Comparison of ENCODE assay signal across 8 cellular contexts in the genomic region with DNA sequence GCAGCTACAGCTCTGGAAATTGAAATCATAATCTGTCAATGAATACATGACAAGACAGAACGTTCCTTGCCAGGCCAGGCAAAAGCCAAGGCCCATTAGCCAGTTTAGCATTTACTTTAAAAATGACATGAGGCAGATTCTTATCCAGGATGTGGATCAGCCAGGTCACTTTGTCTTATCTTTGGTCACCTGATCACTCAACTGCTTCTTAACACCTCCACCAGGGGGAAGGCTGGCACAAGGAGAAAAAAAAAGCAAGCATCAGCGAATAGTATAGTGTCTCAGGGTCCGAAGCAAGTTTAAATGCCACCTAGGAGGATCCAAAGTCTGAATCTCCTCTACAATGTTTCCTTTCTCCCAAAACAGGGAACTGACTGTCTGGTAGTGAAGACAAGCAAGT.
DNase-seq lines count a peak whose midpoint lies in the region; ATAC-seq lines count a peak whose summit lies in the region.

No MANE protein-coding gene starts in this region.

- no peak overlapping the region for H3K27ac Mint-ChIP-seq in T-helper 2 cell treated with Interferon-gamma antibody and Interleukin-4, amounts not matched to agents 5 μg/mL and 100 μg/mL, for 36 hours

- H3K27me3 Mint-ChIP-seq in T-helper 2 cell treated with Interferon-gamma antibody and Interleukin-4, amounts not matched to agents 5 μg/mL and 100 μg/mL, for 36 hours (ENCODE audit: low read depth), result peaks cover 17% of the 10 kb centered on the region

- peak; percentile 1 to 49 (median 22) for DNase-seq in stimulated activated naive CD4-positive, alpha-beta T cell (lab: John Stamatoyannopoulos, UW)
- DNase-seq in stimulated activated naive CD4-positive, alpha-beta T cell treated with Interleukin-2 at 50 U/mL for 16 hours (lab: John Stamatoyannopoulos, UW), result no peak
- peak; percentile 10 for DNase-seq in HuH-7 (ENCODE audit: low spot score)
- DNase-seq in T-helper 2 cell treated with Interferon-gamma antibody and Interleukin-4, amounts not matched to agents 5 μg/mL and 100 μg/mL, for 36 hours (ENCODE audit: low spot score), result peak; percentile 6
- peak; percentile 9 for DNase-seq in iPS DF 19.7 (ENCODE audit: low read depth, low spot score)
- no peak for DNase-seq in SKM-1 treated with dmso at 0.1 percent for 144 hours (lab: John Stamatoyannopoulos, UW; ENCODE audit: unreplicated experiment)
- no peak for DNase-seq in HUDEP-2 (lab: John Stamatoyannopoulos, UW; ENCODE audit: unreplicated experiment in 76 of 76)

- peaks cover 1% of the 10 kb centered on the region for H3K4me1 Mint-ChIP-seq in T-helper 2 cell treated with Interferon-gamma antibody and Interleukin-4, amounts not matched to agents 5 μg/mL and 100 μg/mL, for 36 hours (ENCODE audit: low read depth)

- H3K36me3 Mint-ChIP-seq in T-helper 2 cell treated with Interferon-gamma antibody and Interleukin-4, amounts not matched to agents 5 μg/mL and 100 μg/mL, for 36 hours (ENCODE audit: low read depth), result no peaks in the 10 kb centered on the region

- no peak for ATAC-seq in HG03469 (IDR thresholded peaks at IDR 0.05; ENCODE audit: unreplicated experiment)

- no peak overlapping the region for H3K4me3 Mint-ChIP-seq in T-helper 2 cell treated with Interferon-gamma antibody and Interleukin-4, amounts not matched to agents 5 μg/mL and 100 μg/mL, for 36 hours

- no peaks in the 10 kb centered on the region for H3K9me3 Mint-ChIP-seq in T-helper 2 cell treated with Interferon-gamma antibody and Interleukin-4, amounts not matched to agents 5 μg/mL and 100 μg/mL, for 36 hours

Comparison
In these comparisons a context has a peak if more than half of its experiments do, and no peak if none do; other contexts are left out.
1. DNase-seq: peak in stimulated activated naive CD4-positive, alpha-beta T cell (6 of 6), HuH-7 (single experiment), T-helper 2 cell treated with Interferon-gamma antibody and Interleukin-4, amounts not matched to agents 5 μg/mL and 100 μg/mL, for 36 hours (single experiment) and iPS DF 19.7 (single experiment); none in stimulated activated naive CD4-positive, alpha-beta T cell treated with Interleukin-2 at 50 U/mL for 16 hours (single experiment), SKM-1 treated with dmso at 0.1 percent for 144 hours (single experiment) and HUDEP-2 (0 of 76).